In the genomic region with DNA sequence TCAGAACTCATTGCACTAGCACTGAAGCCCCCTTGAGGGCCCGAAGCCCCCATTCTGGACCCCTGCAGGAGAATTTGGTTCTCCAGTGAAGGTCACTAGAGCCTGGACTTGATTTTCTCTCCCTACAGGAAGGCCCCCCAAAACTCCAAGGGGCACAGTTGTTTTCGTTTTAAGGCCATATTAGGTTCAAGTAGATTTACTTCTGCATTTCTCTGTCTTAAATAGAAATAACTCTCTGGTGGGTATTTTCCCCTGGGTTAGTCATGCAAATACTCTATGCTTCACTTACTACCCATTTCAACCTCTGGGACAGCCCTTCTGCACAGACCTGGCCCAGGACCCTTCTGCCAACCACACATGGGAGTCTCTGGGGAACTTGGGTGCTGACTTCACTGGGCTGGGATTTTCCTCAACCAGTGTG, we compare ENCODE assay signal across 8 cellular contexts. TPM values are rescaled to one million over a fixed set of nuclear protein-coding genes. Genes with fewer than 3 reads are reported as not detected.
DNase-seq lines count a peak whose midpoint lies in the region; ATAC-seq and TF ChIP-seq lines count a peak whose summit lies in the region.

No MANE protein-coding gene starts in this region.

- H3K27ac ChIP-seq in gastroesophageal sphincter (peak overlapping the region in 3 of 4 donors; percentile 95 to 98 (median 97)), tibial artery (peak overlapping the region; percentile 88 to 93)

- POLR2A ChIA-PET in activated CD4-positive, alpha-beta memory T cell treated with anti-CD3 and anti-CD28 coated beads for 36 hours (lab: Charles Lee), result no interaction called here
- POLR2A ChIA-PET in activated CD4-positive, alpha-beta memory T cell treated with anti-CD3 and anti-CD28 coated beads, Interleukin-2, amount 10 ng/mL, durations not matched to agents 7 days and 5 days (lab: Charles Lee), result no interaction called here

- TF ChIP-seq EP300 in gastroesophageal sphincter (IDR thresholded peaks at IDR 0.05), result no peak

- peak; percentile 32 for DNase-seq in activated CD4-positive, alpha-beta memory T cell treated with anti-CD3 and anti-CD28 coated beads for 36 hours
- DNase-seq in activated CD4-positive, alpha-beta memory T cell treated with anti-CD3 and anti-CD28 coated beads, Interleukin-2, amount 10 ng/mL, durations not matched to agents 7 days and 5 days, result no peak
- peak; percentile 43 for DNase-seq in NCI-H526 treated with DMSO at 0.1 percent for 48 hours (lab: John Stamatoyannopoulos, UW)
- peak in 1 of 2 donors; percentile 69 for DNase-seq in tibial artery
- DNase-seq in NK-92 (lab: John Stamatoyannopoulos, UW; ENCODE audit: unreplicated experiment), result no peak
- no peak for DNase-seq in activated CD4-positive, CD25-positive, alpha-beta regulatory T cell (lab: John Stamatoyannopoulos, UW)

- no peaks in the 10 kb centered on the region for H3K27me3 Mint-ChIP-seq in activated CD4-positive, alpha-beta memory T cell treated with anti-CD3 and anti-CD28 coated beads for 36 hours
- peaks cover 3% of the 10 kb centered on the region for H3K27me3 Mint-ChIP-seq in activated CD4-positive, alpha-beta memory T cell treated with anti-CD3 and anti-CD28 coated beads, Interleukin-2, amount 10 ng/mL, durations not matched to agents 7 days and 5 days

- ATAC-seq in HG02623 (IDR thresholded peaks at IDR 0.05; ENCODE audit: unreplicated experiment), result peak; percentile 50
- no peak for ATAC-seq in gastroesophageal sphincter

- H3K4me3 ChIP-seq in gastroesophageal sphincter (no peak overlapping the region), tibial artery (peak overlapping the region in 1 of 2 donors; percentile 50)

- H3K9me3 Mint-ChIP-seq in activated CD4-positive, alpha-beta memory T cell treated with anti-CD3 and anti-CD28 coated beads for 36 hours, result no peaks in the 10 kb centered on the region
- no peaks in the 10 kb centered on the region for H3K9me3 Mint-ChIP-seq in activated CD4-positive, alpha-beta memory T cell treated with anti-CD3 and anti-CD28 coated beads, Interleukin-2, amount 10 ng/mL, durations not matched to agents 7 days and 5 days

- H3K36me3 ChIP-seq in gastroesophageal sphincter (no peaks in the 10 kb centered on the region), tibial artery (no peaks in the 10 kb centered on the region)

- intact Hi-C loops in activated CD4-positive, alpha-beta memory T cell treated with anti-CD3 and anti-CD28 coated beads for 36 hours (cut with micrococcal nuclease), result no loop called here
- intact Hi-C loops in tibial artery (cut with DNase I; ENCODE audit: low total_unique reads), result loop anchor here (5.0 kb wide), 1 partner anchor 47 kb away; a partner anchor contains a TSS

- peaks cover 34% of the 10 kb centered on the region for H3K4me1 Mint-ChIP-seq in activated CD4-positive, alpha-beta memory T cell treated with anti-CD3 and anti-CD28 coated beads for 36 hours (ENCODE audit: low read depth)
- H3K4me1 Mint-ChIP-seq in activated CD4-positive, alpha-beta memory T cell treated with anti-CD3 and anti-CD28 coated beads, Interleukin-2, amount 10 ng/mL, durations not matched to agents 7 days and 5 days, result peaks cover 26% of the 10 kb centered on the region

- no peaks in the 10 kb centered on the region for H3K36me3 Mint-ChIP-seq in activated CD4-positive, alpha-beta memory T cell treated with anti-CD3 and anti-CD28 coated beads for 36 hours
- H3K36me3 Mint-ChIP-seq in activated CD4-positive, alpha-beta memory T cell treated with anti-CD3 and anti-CD28 coated beads, Interleukin-2, amount 10 ng/mL, durations not matched to agents 7 days and 5 days (ENCODE audit: low read depth), result no peaks in the 10 kb centered on the region

- peaks cover 0 to 34% (median 7%) of the 10 kb centered on the region in 3 donors for H3K4me1 ChIP-seq in gastroesophageal sphincter
- H3K4me1 ChIP-seq in tibial artery, result peaks cover 0 to 37% (median 19%) of the 10 kb centered on the region in 4 donors

- H3K9me3 ChIP-seq in gastroesophageal sphincter (no peaks in the 10 kb centered on the region), tibial artery (no peaks in the 10 kb centered on the region)

- CTCF ChIA-PET in activated CD4-positive, alpha-beta memory T cell treated with anti-CD3 and anti-CD28 coated beads for 36 hours (lab: Charles Lee), result interaction anchor here (1.0 kb wide), 1 partner anchor 80 kb away, joined by 3 read pairs; no protein-coding TSS in a partner anchor
- CTCF ChIA-PET in activated CD4-positive, alpha-beta memory T cell treated with anti-CD3 and anti-CD28 coated beads, Interleukin-2, amount 10 ng/mL, durations not matched to agents 7 days and 5 days (lab: Charles Lee), result no interaction called here

- no peaks in the 10 kb centered on the region for H3K27me3 ChIP-seq in gastroesophageal sphincter
- no peaks in the 10 kb centered on the region for H3K27me3 ChIP-seq in tibial artery

- 83% methylated on average over 1 to 2 of the region's 2 CpGs for WGBS in gastroesophageal sphincter (ENCODE audit: low coverage in 1 of 2), 2 donors

- TF ChIP-seq POLR2A in gastroesophageal sphincter (IDR thresholded peaks at IDR 0.05), result no peak

- no peak for TF ChIP-seq CTCF in gastroesophageal sphincter (IDR thresholded peaks at IDR 0.05)
- TF ChIP-seq CTCF in tibial artery (IDR thresholded peaks at IDR 0.05), result no peak

- no peak overlapping the region for H3K27ac Mint-ChIP-seq in activated CD4-positive, alpha-beta memory T cell treated with anti-CD3 and anti-CD28 coated beads for 36 hours
- no peak overlapping the region for H3K27ac Mint-ChIP-seq in activated CD4-positive, alpha-beta memory T cell treated with anti-CD3 and anti-CD28 coated beads, Interleukin-2, amount 10 ng/mL, durations not matched to agents 7 days and 5 days

- peak overlapping the region; percentile 81 for H3K4me3 Mint-ChIP-seq in activated CD4-positive, alpha-beta memory T cell treated with anti-CD3 and anti-CD28 coated beads for 36 hours
- no peak overlapping the region for H3K4me3 Mint-ChIP-seq in activated CD4-positive, alpha-beta memory T cell treated with anti-CD3 and anti-CD28 coated beads, Interleukin-2, amount 10 ng/mL, durations not matched to agents 7 days and 5 days

RNA-seq across cellular contexts. Expression of a gene that starts 41.6 kb away (rescaled TPM):
- 10 to 100 TPM; 47.8 to 52.4 TPM for total RNA-seq in activated CD4-positive, alpha-beta memory T cell treated with anti-CD3 and anti-CD28 coated beads for 36 hours
- total RNA-seq in activated CD4-positive, alpha-beta memory T cell treated with anti-CD3 and anti-CD28 coated beads, Interleukin-2, amount 10 ng/mL, durations not matched to agents 7 days and 5 days, result 10 to 100 TPM; 62.8 to 64.1 TPM
- 10 to 100 TPM; 42.5 to 65.3 (median 51.3) TPM for total RNA-seq in gastroesophageal sphincter

RNA-seq across cellular contexts. Expression of a gene that starts 48.8 kb away (rescaled TPM):
- total RNA-seq in activated CD4-positive, alpha-beta memory T cell treated with anti-CD3 and anti-CD28 coated beads for 36 hours, result 1 to 10 TPM; 7.7 to 8.6 TPM
- total RNA-seq in activated CD4-positive, alpha-beta memory T cell treated with anti-CD3 and anti-CD28 coated beads, Interleukin-2, amount 10 ng/mL, durations not matched to agents 7 days and 5 days, result 1 to 10 TPM; 8.6 to 9.1 TPM
- total RNA-seq in gastroesophageal sphincter, result 10 to 100 TPM; 32.2 to 65.9 (median 45.0) TPM

Comparison
In these comparisons a context has a peak if more than half of its experiments do, and no peak if none do; other contexts are left out.
1. DNase-seq: peak in activated CD4-positive, alpha-beta memory T cell treated with anti-CD3 and anti-CD28 coated beads for 36 hours (single experiment) and NCI-H526 treated with DMSO at 0.1 percent for 48 hours (single experiment); none in activated CD4-positive, alpha-beta memory T cell treated with anti-CD3 and anti-CD28 coated beads, Interleukin-2, amount 10 ng/mL, durations not matched to agents 7 days and 5 days (single experiment), NK-92 (single experiment) and activated CD4-positive, CD25-positive, alpha-beta regulatory T cell (0 of 4).